ENCODE assay signal across 8 cellular contexts in genomic region chr19:13861714-13862531, GRCh38. TPM values are rescaled to one million over a fixed set of nuclear protein-coding genes. Genes with fewer than 3 reads are reported as not detected.
DNase-seq lines count a peak whose midpoint lies in the region; ATAC-seq, FAIRE-seq and TF ChIP-seq lines count a peak whose summit lies in the region.

No MANE protein-coding gene starts in this region.

- peaks cover 32% of the 10 kb centered on the region for H3K27me3 ChIP-seq in KMS-11 (ENCODE audit: insufficient read depth, low read depth)

- peak overlapping the region; percentile 98 for H2AFZ ChIP-seq in KMS-11 (ENCODE audit: low read depth)

- no peak overlapping the region for H3K27ac ChIP-seq in KMS-11

- no peaks in the 10 kb centered on the region for H4K20me1 ChIP-seq in KMS-11 (ENCODE audit: insufficient read depth)

- H3K4me1 ChIP-seq in KMS-11 (ENCODE audit: low read depth, poor library complexity, severe bottlenecking) = peaks cover 9% of the 10 kb centered on the region

- H3K9ac ChIP-seq in KMS-11 = no peak overlapping the region

- FAIRE-seq in frontal cortex (lab: Jason Lieb, UNC) = no peak

- DNase-seq in DMS79 treated with DMSO at 0.1 percent for 48 hours (lab: John Stamatoyannopoulos, UW) (peak; percentile 74), SHP77 treated with DMSO at 0.1 percent for 48 hours (lab: John Stamatoyannopoulos, UW) (peak; percentile 50), frontal cortex (ENCODE audit: low spot score in 2 of 2) (peak; percentile 89 to 94), nucleus accumbens (lab: John Stamatoyannopoulos, UW) (peak in 55 of 56 donors; percentile 27 to 93 (median 82)), superior temporal gyrus (ENCODE audit: extremely low spot score) (peak; percentile 92)
- peak; percentile 91 for DNase-seq in activated naive CD4-positive, alpha-beta T cell treated with Interleukin-2 at 50 U/mL for 16 hours

- no peaks in the 10 kb centered on the region for H3K79me2 ChIP-seq in KMS-11 (ENCODE audit: insufficient read depth, low read depth)

- no peaks in the 10 kb centered on the region for H3K36me3 ChIP-seq in KMS-11 (ENCODE audit: insufficient read depth)

- peak; percentile 67 for ATAC-seq in GM21737 (IDR thresholded peaks at IDR 0.05; ENCODE audit: unreplicated experiment)

- peak overlapping the region; percentile 95 for H3K4me2 ChIP-seq in KMS-11

- H3K4me3 ChIP-seq in KMS-11 (IDR thresholded peaks at IDR 0.05; ENCODE audit: insufficient read depth, low read depth, low read length) = no peak overlapping the region

- peak; percentile 89 for TF ChIP-seq CTCF in KMS-11 (conservative IDR thresholded peaks at IDR 0.05; ENCODE audit: low read depth, low read length)

RNA-seq across cellular contexts. Expression of gene NANOS3, which starts 15.0 kb away (rescaled TPM):
- 3.7 TPM for total RNA-seq in frontal cortex

RNA-seq across cellular contexts. Expression of gene BRME1, which starts 44.0 kb away (rescaled TPM):
- total RNA-seq in frontal cortex = 13.0 TPM

RNA-seq across cellular contexts. Expression of gene CC2D1A, which starts 44.1 kb away (rescaled TPM):
- total RNA-seq in frontal cortex = 10.2 TPM
